19 cellular contexts compared by ENCODE assay signal in the genomic region with DNA sequence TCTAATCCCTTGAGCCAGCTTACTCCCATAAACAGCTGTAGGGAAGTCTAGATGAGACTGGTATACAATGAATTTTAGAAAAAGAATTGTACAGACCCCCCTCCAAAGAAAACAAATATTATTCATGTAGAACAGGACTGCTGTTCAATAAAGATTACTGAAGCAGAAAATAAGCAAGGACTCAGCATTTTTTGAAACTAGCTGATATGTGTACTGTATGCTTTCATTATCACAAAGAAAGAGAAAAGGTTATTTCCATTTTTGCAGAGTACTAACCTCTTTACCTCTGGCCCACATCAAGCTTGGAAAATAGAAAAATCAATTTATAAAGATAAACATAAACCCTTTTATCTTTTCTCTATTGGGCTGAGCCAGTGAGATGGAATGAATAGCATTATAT.
DNase-seq lines count a peak whose midpoint lies in the region; ATAC-seq, FAIRE-seq and TF ChIP-seq lines count a peak whose summit lies in the region.
"Had no signal": no experiment of that assay in that cellular context is flagged by ENCODE, and none has a peak within 500 bp of the region (broad histone marks: within the 10 kb centered on the region; RNA-seq: fewer than 3 reads in every experiment).

No MANE protein-coding gene starts in this region.

- no peaks in the 10 kb centered on the region for H3K9me1 ChIP-seq in K562 (ENCODE audit: control insufficient read depth, insufficient read depth, low read length)

- POLR2A ChIA-PET in K562 (lab: Yijun Ruan, JAX): no interaction called here

- FAIRE-seq in K562 (lab: Jason Lieb, UNC): no peak
- FAIRE-seq: G401.6, GM12891, GM18507, H54 had no signal

- DNase-seq in NCI-H82 (lab: John Stamatoyannopoulos, UW) (peak; percentile 3), NCI-H82 treated with DMSO at 0.1 percent for 48 hours (lab: John Stamatoyannopoulos, UW; ENCODE audit: unreplicated experiment) (no peak), NCI-H69 (lab: John Stamatoyannopoulos, UW) (peak; percentile 32), K562 (ENCODE audit: extremely low read depth in 1 of 4, low spot score in 3 of 4) (no peak), smooth muscle cell (lab: John Stamatoyannopoulos, UW; ENCODE audit: unreplicated experiment) (no peak), DMS79 (lab: John Stamatoyannopoulos, UW) (no peak), tibial nerve (ENCODE audit: low spot score in 2 of 2) (no peak)
- DNase-seq: Calu3; CD8-positive, alpha-beta T cell; DMS53; HCEC 1CT; IMR-90 had no signal

- H2AFZ ChIP-seq in K562 (ENCODE audit: low read depth, low read length): peak overlapping the region; percentile 58
- no peak overlapping the region for H2AFZ ChIP-seq in smooth muscle cell (ENCODE audit: low read depth)

- TF ChIP-seq RAD21 in K562 (CRISPR knock-in tag; conservative IDR thresholded peaks at IDR 0.05 in 1 of 2, IDR thresholded peaks at IDR 0.05 in 1 of 2): no peak

- H3K36me3 ChIP-seq in K562 (ENCODE audit: control insufficient read depth, insufficient read depth, low read length) (no peaks in the 10 kb centered on the region), smooth muscle cell (ENCODE audit: low read depth) (no peaks in the 10 kb centered on the region), tibial nerve (no peaks in the 10 kb centered on the region)
- H3K36me3 ChIP-seq: BLaER1 treated with 17β-estradiol and CSF1 and Interleukin-3, amounts not matched to agents 10 nM and 100 nM had no signal

- H3K4me3 ChIP-seq in K562 (no peak overlapping the region), smooth muscle cell (no peak overlapping the region), tibial nerve (no peak overlapping the region)
- H3K4me3 ChIP-seq: BLaER1 treated with 17β-estradiol and CSF1 and Interleukin-3, amounts not matched to agents 10 nM and 100 nM; GM23338 had no signal

- TF ChIP-seq CTCF in K562 (IDR thresholded peaks at IDR 0.05 in 2 of 3, conservative IDR thresholded peaks at IDR 0.05 in 1 of 3; ENCODE audit: insufficient read depth in 2 of 3, low read depth in 1 of 3, low read length in 3 of 3) (no peak), smooth muscle cell (IDR thresholded peaks at IDR 0.05; ENCODE audit: borderline replicate concordance, insufficient read depth, poor library complexity, severe bottlenecking) (no peak), tibial nerve (IDR thresholded peaks at IDR 0.05) (no peak)

- H3F3A ChIP-seq in smooth muscle cell (ENCODE audit: low read depth): no peaks in the 10 kb centered on the region

- H4K20me1 ChIP-seq in K562 (replicated peaks; ENCODE audit: control insufficient read depth, insufficient read depth, low read length) (no peaks in the 10 kb centered on the region), smooth muscle cell (ENCODE audit: low read depth) (no peaks in the 10 kb centered on the region)
- H4K20me1 ChIP-seq: BLaER1 treated with 17β-estradiol and CSF1 and Interleukin-3, amounts not matched to agents 10 nM and 100 nM had no signal

- CTCF ChIA-PET in K562 (lab: Yijun Ruan, JAX; ENCODE audit: low intra/inter-chr PET ratio): no interaction called here

- no peak overlapping the region; the same call in 1 of the 2 replicates for H3K4me2 ChIP-seq in K562 (ENCODE audit: insufficient read depth, low read length)
- peak overlapping the region; percentile 10 for H3K4me2 ChIP-seq in smooth muscle cell
- H3K4me2 ChIP-seq: BLaER1 treated with 17β-estradiol and CSF1 and Interleukin-3, amounts not matched to agents 10 nM and 100 nM; GM23338 had no signal

- intact Hi-C loops in K562 (cut with micrococcal nuclease): no loop called here

- H3K4me1 ChIP-seq in K562 (replicated peaks in 1 of 2; ENCODE audit: control insufficient read depth in 2 of 2, insufficient read depth in 2 of 2, low read length in 2 of 2) (no peaks in the 10 kb centered on the region), smooth muscle cell (ENCODE audit: low read depth) (no peaks in the 10 kb centered on the region), tibial nerve (no peaks in the 10 kb centered on the region)
- H3K4me1 ChIP-seq: BLaER1 treated with 17β-estradiol and CSF1 and Interleukin-3, amounts not matched to agents 10 nM and 100 nM had no signal

- H3K9me3 ChIP-seq in K562 (replicated peaks; ENCODE audit: control insufficient read depth, insufficient read depth, low read depth, low read length): no peaks in the 10 kb centered on the region
- H3K9me3 ChIP-seq in smooth muscle cell (replicated peaks; ENCODE audit: low read depth): no peaks in the 10 kb centered on the region
- H3K9me3 ChIP-seq in tibial nerve: no peaks in the 10 kb centered on the region
- H3K9me3 ChIP-seq: BLaER1 treated with 17β-estradiol and CSF1 and Interleukin-3, amounts not matched to agents 10 nM and 100 nM had no signal

- in situ Hi-C loops in K562 (cut with MboI): no loop called here

- no TSS peak for BruUV-seq in K562 (replicated peaks; lab: Mats Ljungman, UMichigan)

- H3K79me2 ChIP-seq in K562 (ENCODE audit: control insufficient read depth, insufficient read depth, low read length): no peaks in the 10 kb centered on the region
- no peaks in the 10 kb centered on the region for H3K79me2 ChIP-seq in smooth muscle cell (ENCODE audit: low read depth)

- TF ChIP-seq EP300 in K562 (IDR thresholded peaks at IDR 0.05; ENCODE audit: low read length): no peak
- no peak for TF ChIP-seq EP300 in tibial nerve (IDR thresholded peaks at IDR 0.05)

- H3K27me3 ChIP-seq in K562 (ENCODE audit: control insufficient read depth in 2 of 2, insufficient read depth in 2 of 2, low read length in 2 of 2) (no peaks in the 10 kb centered on the region), smooth muscle cell (ENCODE audit: low read depth) (no peaks in the 10 kb centered on the region), tibial nerve (no peaks in the 10 kb centered on the region)
- H3K27me3 ChIP-seq: BLaER1 treated with 17β-estradiol and CSF1 and Interleukin-3, amounts not matched to agents 10 nM and 100 nM had no signal

- H3K9ac ChIP-seq in K562 (ENCODE audit: insufficient read depth in 1 of 2, low read depth in 2 of 2, low read length in 2 of 2) (no peak overlapping the region), smooth muscle cell (ENCODE audit: low read depth) (no peak overlapping the region)
- H3K9ac ChIP-seq: BLaER1 treated with 17β-estradiol and CSF1 and Interleukin-3, amounts not matched to agents 10 nM and 100 nM had no signal

- no peak; the same call in 2 of the 3 replicates for ATAC-seq in K562
- ATAC-seq: CD8-positive, alpha-beta T cell; GM23338 had no signal

- H3K27ac ChIP-seq in K562 (ENCODE audit: extremely low read depth, low read depth, low read length): no peak overlapping the region
- H3K27ac ChIP-seq in smooth muscle cell (ENCODE audit: low read depth): no peak overlapping the region
- no peak overlapping the region for H3K27ac ChIP-seq in tibial nerve
- H3K27ac ChIP-seq: BLaER1 treated with 17β-estradiol and CSF1 and Interleukin-3, amounts not matched to agents 10 nM and 100 nM; HL-60 had no signal

- TF ChIP-seq POLR2A in K562 (conservative IDR thresholded peaks at IDR 0.05) (no peak), tibial nerve (IDR thresholded peaks at IDR 0.05) (no peak)

TF ChIP-seq in K562, 482 proteins besides CTCF, POLR2A, EP300 and RAD21 (continues in another document):
- TF ChIP-seq TCF7 (IDR thresholded peaks at IDR 0.05; ENCODE audit: borderline replicate concordance): no peak
- no peak for TF ChIP-seq ZNF282 (CRISPR knock-in tag; IDR thresholded peaks at IDR 0.05)
- no peak for TF ChIP-seq SIX5 (IDR thresholded peaks at IDR 0.05; ENCODE audit: borderline replicate concordance in 1 of 2, insufficient read depth in 1 of 2, low read depth in 1 of 2, low read length in 2 of 2)
- TF ChIP-seq PCBP1 (IDR thresholded peaks at IDR 0.05; ENCODE audit: low read depth, low read length, poor library complexity, severe bottlenecking): no peak
- TF ChIP-seq GATA2 (CRISPR knock-in tag; IDR thresholded peaks at IDR 0.05): no peak
- TF ChIP-seq EGR1 (conservative IDR thresholded peaks at IDR 0.05): no peak
- peak; percentile 88 for TF ChIP-seq ZNF316 (IDR thresholded peaks at IDR 0.05)
- no peak for TF ChIP-seq SREBF1 (IDR thresholded peaks at IDR 0.05; ENCODE audit: borderline replicate concordance, low read depth, low read length)
- no peak for TF ChIP-seq NKRF (IDR thresholded peaks at IDR 0.05; ENCODE audit: borderline replicate concordance)
- TF ChIP-seq MAFG (tag; conservative IDR thresholded peaks at IDR 0.05): peak; percentile 53
- peak; percentile 31; the same call in 1 of the 2 replicates for TF ChIP-seq NFE2 (IDR thresholded peaks at IDR 0.05; ENCODE audit: low read depth)
- no peak for TF ChIP-seq KHSRP (IDR thresholded peaks at IDR 0.05)
- TF ChIP-seq, protein P1, sequence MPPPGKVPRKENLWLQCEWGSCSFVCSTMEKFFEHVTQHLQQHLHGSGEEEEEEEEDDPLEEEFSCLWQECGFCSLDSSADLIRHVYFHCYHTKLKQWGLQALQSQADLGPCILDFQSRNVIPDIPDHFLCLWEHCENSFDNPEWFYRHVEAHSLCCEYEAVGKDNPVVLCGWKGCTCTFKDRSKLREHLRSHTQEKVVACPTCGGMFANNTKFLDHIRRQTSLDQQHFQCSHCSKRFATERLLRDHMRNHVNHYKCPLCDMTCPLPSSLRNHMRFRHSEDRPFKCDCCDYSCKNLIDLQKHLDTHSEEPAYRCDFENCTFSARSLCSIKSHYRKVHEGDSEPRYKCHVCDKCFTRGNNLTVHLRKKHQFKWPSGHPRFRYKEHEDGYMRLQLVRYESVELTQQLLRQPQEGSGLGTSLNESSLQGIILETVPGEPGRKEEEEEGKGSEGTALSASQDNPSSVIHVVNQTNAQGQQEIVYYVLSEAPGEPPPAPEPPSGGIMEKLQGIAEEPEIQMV (tag; conservative IDR thresholded peaks at IDR 0.05; ENCODE audit: low read depth): no peak
- TF ChIP-seq SNIP1 (IDR thresholded peaks at IDR 0.05; ENCODE audit: low read depth): no peak
- no peak for TF ChIP-seq XRCC5 (IDR thresholded peaks at IDR 0.05; ENCODE audit: low read depth, low read length)
- TF ChIP-seq RCOR1 (IDR thresholded peaks at IDR 0.05; ENCODE audit: borderline replicate concordance in 1 of 2, low read depth in 2 of 2, low read length in 2 of 2): no peak

Comparison
In these comparisons a context has a peak if more than half of its experiments do, and no peak if none do; other contexts are left out.
1. DNase-seq: peak in NCI-H82 (single experiment) and NCI-H69 (single experiment); none in NCI-H82 treated with DMSO at 0.1 percent for 48 hours (single experiment), K562 (0 of 4), smooth muscle cell (single experiment), DMS79 (single experiment) and tibial nerve (0 of 2).